In genomic region chr10:117663750-117664149, GRCh38 we compare ENCODE assay signal across 9 cellular contexts.
A peak's percentile ranks its signal among the peaks of the same experiment; 100 is the strongest.
DNase-seq lines count a peak whose midpoint lies in the region; ATAC-seq and TF ChIP-seq lines count a peak whose summit lies in the region.
"Had no signal": no experiment of that assay in that cellular context is flagged by ENCODE, and none has a peak within 500 bp of the region (broad histone marks: within the 10 kb centered on the region; RNA-seq: fewer than 3 reads in every experiment).

No MANE protein-coding gene starts in this region.

- H3K27ac ChIP-seq in left lung, result no peak overlapping the region

- intact Hi-C loops in left lung (cut with DNase I), result no loop called here

- no peak for TF ChIP-seq CTCF in left lung (IDR thresholded peaks at IDR 0.05)

- no peaks in the 10 kb centered on the region for H3K4me1 ChIP-seq in left lung

- H3K27me3 ChIP-seq in left lung, result no peaks in the 10 kb centered on the region

- H3K9me3 ChIP-seq in left lung, result no peaks in the 10 kb centered on the region

- no peak overlapping the region for H3K4me3 ChIP-seq in left lung

- peak; percentile 99 for ATAC-seq in GM18520 (IDR thresholded peaks at IDR 0.05; ENCODE audit: unreplicated experiment)
- ATAC-seq in GM21737 (IDR thresholded peaks at IDR 0.05; ENCODE audit: unreplicated experiment), result peak; percentile 97
- peak; percentile 62 for ATAC-seq in left lung

- no peaks in the 10 kb centered on the region for H3K36me3 ChIP-seq in left lung

- DNase-seq in MV-4-11 (lab: John Stamatoyannopoulos, UW), result peak; percentile 2
- no peak for DNase-seq in left lung
- DNase-seq in NCI-H226, result no peak
- DNase-seq in NCI-H2107 (lab: John Stamatoyannopoulos, UW), result no peak
- no peak for DNase-seq in activated CD4-positive, alpha-beta T cell treated with anti-CD3 and anti-CD28 coated beads for 4 hours
- no peak for DNase-seq in SHP77 (lab: John Stamatoyannopoulos, UW)
- DNase-seq: naive B cell had no signal
